ENCODE assay signal across 8 cellular contexts in genomic region chr13:97225533-97225932, GRCh38. TPM values are rescaled to one million over a fixed set of nuclear protein-coding genes. Genes with fewer than 3 reads are reported as not detected.
DNase-seq lines count a peak whose midpoint lies in the region; ATAC-seq and TF ChIP-seq lines count a peak whose summit lies in the region.

No MANE protein-coding gene starts in this region.

- H3K36me3 ChIP-seq in heart left ventricle, result no peaks in the 10 kb centered on the region
- no peaks in the 10 kb centered on the region for H3K36me3 ChIP-seq in breast epithelium
- H3K36me3 ChIP-seq in upper lobe of left lung, result no peaks in the 10 kb centered on the region

- no peaks in the 10 kb centered on the region for H3K9me3 Mint-ChIP-seq in mesothelial cell of epicardium

- ATAC-seq in heart left ventricle (no peak), left ventricle myocardium superior (no peak), upper lobe of left lung (ENCODE audit: low FRiP score in 2 of 2) (no peak), HG02642 (IDR thresholded peaks at IDR 0.05; ENCODE audit: poor library complexity, unreplicated experiment) (no peak), GM21390 (IDR thresholded peaks at IDR 0.05; ENCODE audit: unreplicated experiment) (no peak)

- peak overlapping the region; percentile 71 to 96 (median 90) for H3K27ac ChIP-seq in heart left ventricle
- peak overlapping the region; percentile 89 to 94 for H3K27ac ChIP-seq in breast epithelium
- peak overlapping the region; percentile 82 to 92 (median 90) for H3K27ac ChIP-seq in upper lobe of left lung

- H3K4me3 Mint-ChIP-seq in mesothelial cell of epicardium, result peak overlapping the region; percentile 84

- TF ChIP-seq EP300 in upper lobe of left lung (IDR thresholded peaks at IDR 0.05), result no peak

- no peaks in the 10 kb centered on the region for H3K27me3 Mint-ChIP-seq in mesothelial cell of epicardium (ENCODE audit: low read depth)

- H3K4me1 Mint-ChIP-seq in mesothelial cell of epicardium, result peaks cover 56% of the 10 kb centered on the region

- TF ChIP-seq POLR2A in heart left ventricle (IDR thresholded peaks at IDR 0.05), result no peak
- no peak for TF ChIP-seq POLR2A in breast epithelium (IDR thresholded peaks at IDR 0.05)
- no peak for TF ChIP-seq POLR2A in upper lobe of left lung (IDR thresholded peaks at IDR 0.05)

- H3K4me1 ChIP-seq in heart left ventricle (peaks cover 7 to 72% (median 62%) of the 10 kb centered on the region in 12 donors), breast epithelium (peaks cover 8 to 22% of the 10 kb centered on the region in 2 donors), upper lobe of left lung (peaks cover 42 to 65% (median 50%) of the 10 kb centered on the region in 4 donors)

- peaks cover 8% of the 10 kb centered on the region for H3K36me3 Mint-ChIP-seq in mesothelial cell of epicardium

- intact Hi-C loops in heart left ventricle (cut with DNase I) (loop anchor here in 6 of 10 donors (2.0 to 10.0 kb wide), 7 partner anchors 37 to 209 kb away; partner anchors contain the start of gene RAP2A (in 2 of the 6)), left ventricle myocardium superior (cut with micrococcal nuclease) (no loop called here), breast epithelium (cut with DNase I; ENCODE audit: low total_unique reads) (loop anchor here (10.0 kb wide), 1 partner anchor 111 kb away; no protein-coding TSS in a partner anchor)

- peak overlapping the region; percentile 99 for H3K27ac Mint-ChIP-seq in mesothelial cell of epicardium

- no peaks in the 10 kb centered on the region for H3K9me3 ChIP-seq in heart left ventricle
- no peaks in the 10 kb centered on the region for H3K9me3 ChIP-seq in breast epithelium
- H3K9me3 ChIP-seq in upper lobe of left lung, result no peaks in the 10 kb centered on the region

- H3K27me3 ChIP-seq in heart left ventricle, result no peaks in the 10 kb centered on the region
- no peaks in the 10 kb centered on the region for H3K27me3 ChIP-seq in breast epithelium
- H3K27me3 ChIP-seq in upper lobe of left lung, result no peaks in the 10 kb centered on the region

- DNase-seq in heart left ventricle, result peak in 1 of 5 donors; percentile 29
- DNase-seq in left ventricle myocardium superior, result no peak
- no peak for DNase-seq in breast epithelium (ENCODE audit: low spot score in 2 of 2)
- no peak for DNase-seq in mesothelial cell of epicardium (ENCODE audit: low spot score in 2 of 2, unreplicated experiment in 2 of 2)
- DNase-seq in upper lobe of left lung, result no peak
- DNase-seq in retina, result no peak

- no peak for TF ChIP-seq CTCF in heart left ventricle (IDR thresholded peaks at IDR 0.05)
- TF ChIP-seq CTCF in breast epithelium (IDR thresholded peaks at IDR 0.05), result no peak
- no peak for TF ChIP-seq CTCF in mesothelial cell of epicardium (IDR thresholded peaks at IDR 0.05; ENCODE audit: unreplicated experiment)
- no peak for TF ChIP-seq CTCF in upper lobe of left lung (IDR thresholded peaks at IDR 0.05)

- 28 to 46% (median 32%) methylated on average over 4 of the region's 4 CpGs for WGBS in heart left ventricle, 4 donors
- 24 to 38% methylated on average over 4 of the region's 4 CpGs for WGBS in upper lobe of left lung, 2 donors

- H3K4me3 ChIP-seq in heart left ventricle (peak overlapping the region in 11 of 12 donors; percentile 56 to 81 (median 73)), breast epithelium (peak overlapping the region; percentile 57 to 85 (median 65)), upper lobe of left lung (peak overlapping the region in 3 of 4 donors; percentile 56 to 70 (median 59))

RNA-seq across cellular contexts. Expression of gene MBNL2, which starts 3.4 kb away (rescaled TPM):
- total RNA-seq in heart left ventricle (100 to 1,000 TPM in 1 of 9 donors, 10 to 100 TPM in 8; 59.4 to 100 (median 83.1) TPM), left ventricle myocardium superior (66.7 TPM), breast epithelium (100 to 1,000 TPM in 2 of 3 donors, 10 to 100 TPM in 1; 68.5 to 131 (median 120) TPM), mesothelial cell of epicardium (71.8 to 78.9 TPM (median 76.9 TPM) in 3 replicates), upper lobe of left lung (10 to 100 TPM; 40.9 to 78.4 (median 51.3) TPM)
- polyA plus RNA-seq in heart left ventricle, result 10 to 100 TPM; 18.5 to 41.9 TPM
